Comparison of ENCODE assay signal across 13 cellular contexts in genomic region chr4:148735432-148736155, GRCh38.
DNase-seq lines count a peak whose midpoint lies in the region; ATAC-seq and TF ChIP-seq lines count a peak whose summit lies in the region.
"Had no signal": no experiment of that assay in that cellular context is flagged by ENCODE, and none has a peak within 500 bp of the region (broad histone marks: within the 10 kb centered on the region; RNA-seq: fewer than 3 reads in every experiment).

No MANE protein-coding gene starts in this region.

- H3K4me3 Mint-ChIP-seq in stimulated activated memory B cell treated with anti-CD40 and anti-IgM and Interleukin-4, amounts not matched to agents 10 μg/mL and 1 μg/mL and 100 μg/mL, for 72 hours = no peak overlapping the region
- H3K4me3 Mint-ChIP-seq in osteocyte (ENCODE audit: unreplicated experiment) = no peak overlapping the region
- H3K4me3 Mint-ChIP-seq: memory B cell, T-cell had no signal

- H3K4me1 Mint-ChIP-seq in stimulated activated memory B cell treated with anti-CD40 and anti-IgM and Interleukin-4, amounts not matched to agents 10 μg/mL and 1 μg/mL and 100 μg/mL, for 72 hours = no peaks in the 10 kb centered on the region
- no peaks in the 10 kb centered on the region for H3K4me1 Mint-ChIP-seq in osteocyte (ENCODE audit: unreplicated experiment)
- H3K4me1 Mint-ChIP-seq: memory B cell, T-cell had no signal

- peaks cover 0 to 4% of the 10 kb centered on the region in 2 donors for H3K36me3 Mint-ChIP-seq in activated naive CD4-positive, alpha-beta T cell treated with anti-CD3 and anti-CD28 coated beads, Interleukin-2, amount 50 U/mL, for 72 hours
- H3K36me3 Mint-ChIP-seq in stimulated activated memory B cell treated with anti-CD40 and anti-IgM and Interleukin-4, amounts not matched to agents 10 μg/mL and 1 μg/mL and 100 μg/mL, for 72 hours = no peaks in the 10 kb centered on the region
- H3K36me3 Mint-ChIP-seq in osteocyte (ENCODE audit: unreplicated experiment) = no peaks in the 10 kb centered on the region
- H3K36me3 Mint-ChIP-seq: memory B cell, T-cell had no signal

- peak in 1 of 2 donors; percentile 8 for DNase-seq in activated naive CD4-positive, alpha-beta T cell treated with anti-CD3 and anti-CD28 coated beads, Interleukin-2, amount 50 U/mL, for 72 hours (ENCODE audit: low spot score in 2 of 2)
- no peak for DNase-seq in activated naive CD4-positive, alpha-beta T cell treated with Interleukin-2 at 50 U/mL for 16 hours
- no peak for DNase-seq in germinal center (ENCODE audit: low spot score)
- no peak for DNase-seq in osteocyte (ENCODE audit: extremely low spot score, unreplicated experiment)
- DNase-seq in ecto neural progenitor cell (ENCODE audit: low spot score) = no peak
- DNase-seq: cortex of kidney, occipital lobe, PC-3, T-cell had no signal

- no peak for TF ChIP-seq CTCF in osteocyte (IDR thresholded peaks at IDR 0.05)

- no peak overlapping the region for H3K27ac Mint-ChIP-seq in activated naive CD4-positive, alpha-beta T cell treated with anti-CD3 and anti-CD28 coated beads, Interleukin-2, amount 50 U/mL, for 72 hours
- H3K27ac Mint-ChIP-seq in stimulated activated memory B cell treated with anti-CD40 and anti-IgM and Interleukin-4, amounts not matched to agents 10 μg/mL and 1 μg/mL and 100 μg/mL, for 72 hours = no peak overlapping the region
- H3K27ac Mint-ChIP-seq in osteocyte (ENCODE audit: unreplicated experiment) = no peak overlapping the region
- H3K27ac Mint-ChIP-seq: memory B cell, T-cell had no signal

- ATAC-seq in activated naive CD4-positive, alpha-beta T cell treated with anti-CD3 and anti-CD28 coated beads, Interleukin-2, amount 50 U/mL, for 72 hours = peak; percentile 92 to 95
- ATAC-seq in GM21717 (IDR thresholded peaks at IDR 0.05; ENCODE audit: unreplicated experiment) (peak; percentile 82), HG03469 (IDR thresholded peaks at IDR 0.05; ENCODE audit: unreplicated experiment) (peak; percentile 95)
- peak; percentile 58 for ATAC-seq in stimulated activated memory B cell treated with anti-CD40 and anti-IgM and Interleukin-4, amounts not matched to agents 10 μg/mL and 1 μg/mL and 100 μg/mL, for 72 hours
- ATAC-seq: PC-3, T-cell had no signal

- no peaks in the 10 kb centered on the region for H3K9me3 Mint-ChIP-seq in activated naive CD4-positive, alpha-beta T cell treated with anti-CD3 and anti-CD28 coated beads, Interleukin-2, amount 50 U/mL, for 72 hours
- H3K9me3 Mint-ChIP-seq in stimulated activated memory B cell treated with anti-CD40 and anti-IgM and Interleukin-4, amounts not matched to agents 10 μg/mL and 1 μg/mL and 100 μg/mL, for 72 hours = no peaks in the 10 kb centered on the region
- H3K9me3 Mint-ChIP-seq in osteocyte (ENCODE audit: unreplicated experiment) = peaks cover 15% of the 10 kb centered on the region
- H3K9me3 Mint-ChIP-seq: memory B cell had no signal

- H3K27me3 Mint-ChIP-seq in stimulated activated memory B cell treated with anti-CD40 and anti-IgM and Interleukin-4, amounts not matched to agents 10 μg/mL and 1 μg/mL and 100 μg/mL, for 72 hours = no peaks in the 10 kb centered on the region
- H3K27me3 Mint-ChIP-seq in osteocyte (ENCODE audit: unreplicated experiment) = no peaks in the 10 kb centered on the region
- H3K27me3 Mint-ChIP-seq: memory B cell, T-cell had no signal
